ENCODE assay signal across 17 cellular contexts in the genomic region with DNA sequence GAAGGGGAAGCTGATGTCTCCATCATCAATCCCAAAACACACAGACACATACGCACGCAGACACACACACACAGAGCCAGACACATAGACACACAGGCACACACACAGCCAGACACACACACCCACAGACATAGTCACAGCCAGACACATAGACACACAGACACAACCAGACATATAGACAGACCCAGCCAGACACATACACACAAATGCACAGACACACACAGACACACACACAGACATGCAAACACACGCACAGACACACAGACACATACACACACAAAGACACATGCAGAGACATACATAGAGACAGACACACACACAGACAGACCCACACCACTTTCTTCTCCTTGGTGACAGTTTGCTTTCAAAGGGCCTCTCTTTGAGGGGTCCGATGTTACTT. TPM values are rescaled to one million over a fixed set of nuclear protein-coding genes. Genes with fewer than 3 reads are reported as not detected.
DNase-seq lines count a peak whose midpoint lies in the region; ATAC-seq, FAIRE-seq and TF ChIP-seq lines count a peak whose summit lies in the region.
"Had no signal": no experiment of that assay in that cellular context is flagged by ENCODE, and none has a peak within 500 bp of the region (broad histone marks: within the 10 kb centered on the region; RNA-seq: fewer than 3 reads in every experiment).

No MANE protein-coding gene starts in this region.

- H3K4me1 ChIP-seq in osteoblast (ENCODE audit: insufficient read depth, low read length) = no peaks in the 10 kb centered on the region
- H3K4me1 ChIP-seq: A549, BE2C had no signal

- H3K4me3 ChIP-seq in bronchial epithelial cell (ENCODE audit: low read depth, low read length) = no peak overlapping the region
- no peak overlapping the region for H3K4me3 ChIP-seq in osteoblast (ENCODE audit: insufficient read depth, low read length)
- H3K4me3 ChIP-seq: A549, GM23248 had no signal

- no peak overlapping the region for H2AFZ ChIP-seq in osteoblast (ENCODE audit: low read length)
- H2AFZ ChIP-seq: GM23248 had no signal

- TF ChIP-seq CTCF in bronchial epithelial cell (IDR thresholded peaks at IDR 0.05; ENCODE audit: insufficient read depth, low read length, severe bottlenecking) (no peak), osteoblast (IDR thresholded peaks at IDR 0.05; ENCODE audit: extremely low read depth, low read depth, low read length) (no peak)

- H3K27ac Mint-ChIP-seq in T-helper 17 cell = no peak overlapping the region

- H3K27me3 ChIP-seq in bronchial epithelial cell (ENCODE audit: control insufficient read depth, insufficient read depth, low read length) = peaks cover 5% of the 10 kb centered on the region
- H3K27me3 ChIP-seq in osteoblast (ENCODE audit: insufficient read depth, low read length) = peaks cover 12% of the 10 kb centered on the region
- H3K27me3 ChIP-seq: BE2C had no signal

- H3K36me3 Mint-ChIP-seq in T-helper 17 cell (ENCODE audit: low read depth) = peaks cover 2% of the 10 kb centered on the region
- H3K36me3 Mint-ChIP-seq: CD4-positive, alpha-beta memory T cell had no signal

- TF ChIP-seq POLR2A in GM12891 (IDR thresholded peaks at IDR 0.05; ENCODE audit: low read depth, low read length) = no peak
- no peak for TF ChIP-seq POLR2A in GM12892 (IDR thresholded peaks at IDR 0.05; ENCODE audit: low read depth, low read length)

- H3K27ac ChIP-seq in osteoblast (ENCODE audit: low read depth, low read length) = no peak overlapping the region
- H3K27ac ChIP-seq: A549, C4-2B, GM23248 had no signal

- peaks cover 14% of the 10 kb centered on the region for H3K27me3 Mint-ChIP-seq in T-helper 17 cell

- H3K79me2 ChIP-seq in osteoblast (ENCODE audit: insufficient read depth, low read length) = no peaks in the 10 kb centered on the region

- FAIRE-seq in GM12891 (lab: Jason Lieb, UNC) (peak; percentile 74), GM12892 (lab: Jason Lieb, UNC) (peak; percentile 48), bronchial epithelial cell (lab: Jason Lieb, UNC) (peak; percentile 64)
- FAIRE-seq: A549, GM19239 had no signal

- H3K36me3 ChIP-seq in bronchial epithelial cell (ENCODE audit: control insufficient read depth, insufficient read depth, low read length) = no peaks in the 10 kb centered on the region
- H3K36me3 ChIP-seq in osteoblast (ENCODE audit: insufficient read depth, low read length) = no peaks in the 10 kb centered on the region
- H3K36me3 ChIP-seq: BE2C had no signal

- H3K4me2 ChIP-seq in osteoblast (ENCODE audit: insufficient read depth, low read length) = no peak overlapping the region
- H3K4me2 ChIP-seq: A549 had no signal

- ATAC-seq in T-helper 17 cell (no peak), HG03571 (IDR thresholded peaks at IDR 0.05; ENCODE audit: unreplicated experiment) (no peak)

- no peaks in the 10 kb centered on the region for H4K20me1 ChIP-seq in osteoblast (ENCODE audit: insufficient read depth, low read length)

- no peaks in the 10 kb centered on the region for H3K9me3 ChIP-seq in osteoblast (ENCODE audit: low read depth, low read length)
- no peaks in the 10 kb centered on the region for H3K9me3 ChIP-seq in T-helper 17 cell (ENCODE audit: control insufficient read depth, low read length, poor library complexity, severe bottlenecking)
- H3K9me3 ChIP-seq: A549, BE2C had no signal

- H3K4me3 Mint-ChIP-seq in T-helper 17 cell = no peak overlapping the region

- H3K4me1 Mint-ChIP-seq in T-helper 17 cell = peaks cover 30% of the 10 kb centered on the region

- DNase-seq in GM12891 (ENCODE audit: insufficient read length, low spot score) (no peak), GM12892 (ENCODE audit: insufficient read length) (no peak), bronchial epithelial cell (ENCODE audit: low read depth) (no peak), osteoblast (ENCODE audit: insufficient read length, low spot score, missing footprints) (peak; percentile 27), T-helper 17 cell (no peak)
- DNase-seq: BE2C; CD4-positive, alpha-beta memory T cell; DMS79; GM23248; H7 had no signal

TF ChIP-seq in GM12891, 5 proteins besides CTCF, POLR2A, EP300 and RAD21:
- TF ChIP-seq POU2F2 (IDR thresholded peaks at IDR 0.05; ENCODE audit: low read depth, low read length) = no peak
- no peak for TF ChIP-seq POLR2AphosphoS5 (IDR thresholded peaks at IDR 0.05; ENCODE audit: low read depth, low read length)
- TF ChIP-seq SPI1 (IDR thresholded peaks at IDR 0.05; ENCODE audit: low read depth, low read length) = no peak
- no peak for TF ChIP-seq TAF1 (IDR thresholded peaks at IDR 0.05; ENCODE audit: low read depth, low read length)
- TF ChIP-seq PAX5 (IDR thresholded peaks at IDR 0.05; ENCODE audit: insufficient read depth, low read length, severe bottlenecking) = no peak

RNA-seq across cellular contexts. Expression of a gene that starts 6.3 kb away (rescaled TPM):
- polyA plus RNA-seq in GM12891 (2012; ENCODE audit: low read depth, missing spikeins) = 0.06 TPM
- not detected for polyA plus RNA-seq in GM12892 (2012; ENCODE audit: missing spikeins)
- total RNA-seq in bronchial epithelial cell (not detected in 2 replicates), osteoblast (not detected in 2 replicates), T-helper 17 cell (not detected)
- total RNA-seq: CD4-positive, alpha-beta memory T cell; G401; GM23248; H7; HT-29 had no signal
- polyA plus RNA-seq: A549; AG04450; CD4-positive, alpha-beta memory T cell; GM23248 had no signal

RNA-seq across cellular contexts. Expression of a gene that starts 22.7 kb away (rescaled TPM):
- 0.28 TPM for polyA plus RNA-seq in GM12891 (2012; ENCODE audit: low read depth, missing spikeins)
- 0.57 TPM for polyA plus RNA-seq in GM12892 (2012; ENCODE audit: missing spikeins)
- total RNA-seq in bronchial epithelial cell (1.3 and 2.6 TPM in 2 replicates), osteoblast (1.2 and 1.4 TPM in 2 replicates), T-helper 17 cell (under 1 TPM; 0.12 to 0.37 TPM)

RNA-seq across cellular contexts. Expression of a gene that starts 27.0 kb away (rescaled TPM):
- polyA plus RNA-seq in GM12891 (2012; ENCODE audit: low read depth, missing spikeins) = 32.9 TPM
- polyA plus RNA-seq in GM12892 (2012; ENCODE audit: missing spikeins) = 25.2 TPM
- 0.13 and 0.26 TPM in 2 replicates for total RNA-seq in bronchial epithelial cell
- total RNA-seq in osteoblast = 0.88 and 1.1 TPM in 2 replicates
- 1 to 10 TPM; 2.3 to 6.5 TPM for total RNA-seq in T-helper 17 cell
- total RNA-seq: GM23248 had no signal
